ENCODE assay signal across 1 cellular context in genomic region chr3:51982838-51983577, GRCh38.
TF ChIP-seq lines count a peak whose summit lies in the region.

TSS of gene ACY1 (plus strand) at chr3:51983535. CDS start at chr3:51984065, 530 bp downstream.

TF ChIP-seq in HepG2, 621 proteins besides CTCF, POLR2A, EP300 and RAD21 (continued from another document and continues in another):
- peak; percentile 94; the same call in 1 of the 2 replicates for TF ChIP-seq ZNF639 (CRISPR knock-in tag; conservative IDR thresholded peaks at IDR 0.05)
- TF ChIP-seq POLR2G (IDR thresholded peaks at IDR 0.05; ENCODE audit: low read depth, low read length), result peak; percentile 99
- TF ChIP-seq ZNF792 (CRISPR knock-in tag; IDR thresholded peaks at IDR 0.05), result peak; percentile 86
- peak; percentile 68; the same call in 1 of the 2 replicates for TF ChIP-seq TOE1 (CRISPR knock-in tag; IDR thresholded peaks at IDR 0.05)
- TF ChIP-seq SKI (IDR thresholded peaks at IDR 0.05; ENCODE audit: partially characterized antibody), result peak; percentile 80
- TF ChIP-seq PHF20 (CRISPR knock-in tag; IDR thresholded peaks at IDR 0.05), result peak; percentile 45; the same call in 1 of the 2 replicates
- peak; percentile 94 for TF ChIP-seq TBX2 (CRISPR knock-in tag; IDR thresholded peaks at IDR 0.05; ENCODE audit: borderline replicate concordance)
- peak; percentile 75; the same call in 1 of the 2 replicates for TF ChIP-seq DNMT3B (CRISPR knock-in tag; conservative IDR thresholded peaks at IDR 0.05)
- TF ChIP-seq ZBTB14 (CRISPR knock-in tag; IDR thresholded peaks at IDR 0.05), result no peak
- no peak for TF ChIP-seq ZNF496 (CRISPR knock-in tag; IDR thresholded peaks at IDR 0.05; ENCODE audit: insufficient replicate concordance)
- peak; percentile 73 for TF ChIP-seq TEAD3 (CRISPR knock-in tag; optimal IDR thresholded peaks at IDR 0.05; ENCODE audit: borderline replicate concordance)
- TF ChIP-seq ELF1 (CRISPR knock-in tag; IDR thresholded peaks at IDR 0.05), result peak; percentile 13; the same call in 1 of the 2 replicates
- TF ChIP-seq ETV5 (CRISPR knock-in tag; IDR thresholded peaks at IDR 0.05; ENCODE audit: borderline replicate concordance), result peak; percentile 99
- no peak for TF ChIP-seq SETDB1 (CRISPR knock-in tag; IDR thresholded peaks at IDR 0.05; ENCODE audit: borderline replicate concordance)
- TF ChIP-seq ZC3H13 (CRISPR knock-in tag; IDR thresholded peaks at IDR 0.05), result peak; percentile 70; the same call in 1 of the 2 replicates
- no peak for TF ChIP-seq ISX (CRISPR knock-in tag; conservative IDR thresholded peaks at IDR 0.05)
- TF ChIP-seq ZNF512 (CRISPR knock-in tag; IDR thresholded peaks at IDR 0.05), result 0 out of 2 replicates have a peak, but pooled peaks have one; percentile 58
- TF ChIP-seq HNRNPK (IDR thresholded peaks at IDR 0.05; ENCODE audit: low read depth, low read length, poor library complexity, severe bottlenecking), result peak; percentile 94
- TF ChIP-seq ZNF703 (CRISPR knock-in tag; IDR thresholded peaks at IDR 0.05; ENCODE audit: borderline replicate concordance), result peak; percentile 16; the same call in 1 of the 2 replicates
- TF ChIP-seq GPN1 (CRISPR knock-in tag; IDR thresholded peaks at IDR 0.05; ENCODE audit: borderline replicate concordance), result no peak
- TF ChIP-seq ZNF766 (CRISPR knock-in tag; IDR thresholded peaks at IDR 0.05; ENCODE audit: borderline replicate concordance), result peak; percentile 75; the same call in 1 of the 2 replicates
- peak; percentile 56; the same call in 1 of the 2 replicates for TF ChIP-seq FOXK1 (CRISPR knock-in tag; IDR thresholded peaks at IDR 0.05; ENCODE audit: borderline replicate concordance, low read depth)
- TF ChIP-seq ZXDC (CRISPR knock-in tag; IDR thresholded peaks at IDR 0.05), result no peak
- TF ChIP-seq ZSCAN5A (CRISPR knock-in tag; IDR thresholded peaks at IDR 0.05; ENCODE audit: borderline replicate concordance), result no peak
- TF ChIP-seq ZBTB4 (CRISPR knock-in tag; IDR thresholded peaks at IDR 0.05; ENCODE audit: borderline replicate concordance), result peak; percentile 86; the same call in 1 of the 2 replicates
- peak; percentile 61 for TF ChIP-seq DBP (CRISPR knock-in tag; IDR thresholded peaks at IDR 0.05; ENCODE audit: not compliant biosample characterization)
- TF ChIP-seq TIGD3 (CRISPR knock-in tag; IDR thresholded peaks at IDR 0.05; ENCODE audit: borderline replicate concordance), result no peak; the same call in 1 of the 2 replicates
- no peak for TF ChIP-seq TCF7 (IDR thresholded peaks at IDR 0.05; ENCODE audit: low read depth)
- no peak for TF ChIP-seq HIVEP1 (CRISPR knock-in tag; IDR thresholded peaks at IDR 0.05)
- no peak for TF ChIP-seq ZNF841 (CRISPR knock-in tag; IDR thresholded peaks at IDR 0.05; ENCODE audit: borderline replicate concordance)
- TF ChIP-seq ZNF782 (CRISPR knock-in tag; IDR thresholded peaks at IDR 0.05; ENCODE audit: borderline replicate concordance), result peak; percentile 68; the same call in 1 of the 2 replicates
- peak; percentile 54 for TF ChIP-seq TMF1 (CRISPR knock-in tag; IDR thresholded peaks at IDR 0.05; ENCODE audit: low read depth)
- no peak; the same call in 1 of the 2 replicates for TF ChIP-seq KMT2A (CRISPR knock-in tag; IDR thresholded peaks at IDR 0.05)
- TF ChIP-seq ELK4 (CRISPR knock-in tag; IDR thresholded peaks at IDR 0.05; ENCODE audit: borderline replicate concordance), result no peak
- TF ChIP-seq ZFP62 (CRISPR knock-in tag; IDR thresholded peaks at IDR 0.05), result no peak
- TF ChIP-seq ZFAT (CRISPR knock-in tag; conservative IDR thresholded peaks at IDR 0.05), result no peak
- no peak for TF ChIP-seq ZNF292 (CRISPR knock-in tag; IDR thresholded peaks at IDR 0.05; ENCODE audit: borderline replicate concordance, low read depth)
- no peak for TF ChIP-seq ADNP (CRISPR knock-in tag; IDR thresholded peaks at IDR 0.05)
- TF ChIP-seq CC2D1A (CRISPR knock-in tag; IDR thresholded peaks at IDR 0.05), result no peak
- TF ChIP-seq HOXA5 (CRISPR knock-in tag; IDR thresholded peaks at IDR 0.05), result no peak; the same call in 1 of the 2 replicates
- peak; percentile 90 for TF ChIP-seq ZFX (CRISPR knock-in tag; IDR thresholded peaks at IDR 0.05; ENCODE audit: low read depth)
- TF ChIP-seq ZNF713 (CRISPR knock-in tag; IDR thresholded peaks at IDR 0.05), result peak; percentile 86; the same call in 1 of the 2 replicates
- peak; percentile 65; the same call in 1 of the 2 replicates for TF ChIP-seq KAT8 (CRISPR knock-in tag; IDR thresholded peaks at IDR 0.05)
- TF ChIP-seq ZNF614 (CRISPR knock-in tag; IDR thresholded peaks at IDR 0.05; ENCODE audit: borderline replicate concordance), result peak; percentile 61; the same call in 1 of the 2 replicates
- peak; percentile 83; the same call in 1 of the 2 replicates for TF ChIP-seq DMTF1 (CRISPR knock-in tag; IDR thresholded peaks at IDR 0.05)
- no peak; the same call in 1 of the 2 replicates for TF ChIP-seq NRL (CRISPR knock-in tag; IDR thresholded peaks at IDR 0.05; ENCODE audit: borderline replicate concordance)
- no peak for TF ChIP-seq FLYWCH1 (CRISPR knock-in tag; IDR thresholded peaks at IDR 0.05)
- TF ChIP-seq ZNF224 (CRISPR knock-in tag; IDR thresholded peaks at IDR 0.05), result peak; percentile 74
